ENCODE assay signal across 11 cellular contexts in the genomic region with DNA sequence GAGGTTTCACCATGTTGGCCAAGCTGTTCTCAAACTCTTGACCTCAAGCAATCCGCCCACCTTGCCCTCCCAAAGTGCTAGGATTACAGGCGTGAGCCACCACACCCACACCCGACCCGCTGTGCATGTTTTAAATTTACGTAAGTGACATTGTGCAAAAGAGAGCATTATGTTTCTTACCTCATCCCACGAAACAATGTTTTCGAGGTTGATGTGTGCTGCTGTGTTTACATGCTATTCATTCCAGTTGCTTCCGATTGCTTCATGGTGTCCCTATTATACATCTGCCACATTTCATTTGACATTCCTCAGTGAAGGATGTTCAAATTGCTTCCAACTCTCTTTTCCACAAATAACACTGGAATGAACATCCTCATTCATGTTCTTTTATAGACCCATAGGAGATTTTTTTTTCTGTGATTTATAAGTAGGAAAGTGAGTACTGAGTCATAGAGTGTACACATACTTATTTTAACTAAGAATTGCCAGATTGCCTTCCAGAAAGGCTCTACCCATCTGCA.
DNase-seq lines count a peak whose midpoint lies in the region; ATAC-seq and TF ChIP-seq lines count a peak whose summit lies in the region.
"Had no signal": no experiment of that assay in that cellular context is flagged by ENCODE, and none has a peak within 500 bp of the region (broad histone marks: within the 10 kb centered on the region; RNA-seq: fewer than 3 reads in every experiment).

No MANE protein-coding gene starts in this region.

- TF ChIP-seq RAD21 in SK-N-SH (IDR thresholded peaks at IDR 0.05; ENCODE audit: low read length), result no peak

- H2AFZ ChIP-seq in SK-N-SH (ENCODE audit: low read depth), result no peak overlapping the region

- DNase-seq in H4 (ENCODE audit: low spot score) (peak; percentile 86), SK-N-SH (no peak), fibroblast of the conjunctiva (ENCODE audit: low read depth) (peak; percentile 93), skeletal muscle cell (ENCODE audit: low read depth) (peak; percentile 100), ecto neural progenitor cell (ENCODE audit: low spot score) (no peak), NCI-H1092 (lab: John Stamatoyannopoulos, UW) (no peak)
- no peak for DNase-seq in activated CD4-positive, alpha-beta T cell treated with anti-CD3 and anti-CD28 coated beads for 1 hour
- DNase-seq: activated CD8-positive, alpha-beta T cell treated with anti-CD3 and anti-CD28 coated beads for 36 hours; GDM1; RPMI8226 had no signal

- WGBS in SK-N-SH (ENCODE audit: low lambda C conversion rate), result 48% methylated on average over 8 of the region's 8 CpGs

- H3K9me3 ChIP-seq in SK-N-SH, result no peaks in the 10 kb centered on the region

- H3K4me1 ChIP-seq in SK-N-SH (ENCODE audit: control insufficient read depth in 1 of 2, insufficient read depth in 2 of 2, low read depth in 1 of 2, low read length in 1 of 2), result no peaks in the 10 kb centered on the region

- no peaks in the 10 kb centered on the region for H4K20me1 ChIP-seq in SK-N-SH (ENCODE audit: insufficient read depth)

- H3K79me2 ChIP-seq in SK-N-SH (ENCODE audit: insufficient read depth), result no peaks in the 10 kb centered on the region

- H3K9ac ChIP-seq in SK-N-SH, result no peak overlapping the region

- no peak for TF ChIP-seq CTCF in SK-N-SH (IDR thresholded peaks at IDR 0.05)

- TF ChIP-seq EP300 in SK-N-SH (IDR thresholded peaks at IDR 0.05; ENCODE audit: borderline replicate concordance in 1 of 2, low read depth in 1 of 2, low read length in 1 of 2), result no peak

- H3K36me3 ChIP-seq in SK-N-SH (replicated peaks in 1 of 2; ENCODE audit: control insufficient read depth in 1 of 2, insufficient read depth in 2 of 2, low read length in 1 of 2), result no peaks in the 10 kb centered on the region

- CTCF ChIA-PET in SK-N-SH (lab: Yijun Ruan, JAX), result no interaction called here

- H3K27me3 ChIP-seq in SK-N-SH (ENCODE audit: insufficient read depth), result no peaks in the 10 kb centered on the region

- no peaks in the 10 kb centered on the region for H3K9me2 ChIP-seq in SK-N-SH

- H3K4me3 ChIP-seq in SK-N-SH (ENCODE audit: low read depth in 2 of 2, low read length in 1 of 2) (no peak overlapping the region), skeletal muscle cell (ENCODE audit: low read depth, low read length) (no peak overlapping the region)

- H3K4me2 ChIP-seq in SK-N-SH, result no peak overlapping the region

- no peaks in the 10 kb centered on the region for H3F3A ChIP-seq in SK-N-SH (replicated peaks; ENCODE audit: insufficient read depth)

- H3K27ac ChIP-seq in SK-N-SH (ENCODE audit: low read depth in 2 of 2, low read length in 1 of 2), result no peak overlapping the region

- POLR2A ChIA-PET in SK-N-SH (lab: Yijun Ruan, JAX), result no interaction called here

- ATAC-seq in GM18907 (IDR thresholded peaks at IDR 0.05; ENCODE audit: unreplicated experiment), result no peak
- ATAC-seq: activated CD8-positive, alpha-beta T cell treated with anti-CD3 and anti-CD28 coated beads for 36 hours had no signal

TF ChIP-seq in SK-N-SH, 30 proteins besides CTCF, POLR2A, EP300 and RAD21:
- TF ChIP-seq PBX3 (IDR thresholded peaks at IDR 0.05), result 0 out of 2 replicates have a peak, but pooled peaks have one; percentile 8
- TF ChIP-seq USF1 (IDR thresholded peaks at IDR 0.05; ENCODE audit: borderline replicate concordance, low read depth), result no peak

Comparison
In these comparisons a context has a peak if more than half of its experiments do, and no peak if none do; other contexts are left out.
1. DNase-seq: peak in H4 (single experiment), fibroblast of the conjunctiva (single experiment) and skeletal muscle cell (single experiment); none in SK-N-SH (single experiment), ecto neural progenitor cell (single experiment), activated CD4-positive, alpha-beta T cell treated with anti-CD3 and anti-CD28 coated beads for 1 hour (single experiment) and NCI-H1092 (single experiment).